ENCODE assay signal across 35 cellular contexts in genomic region chr22:29722587-29722986, GRCh38. TPM values are rescaled to one million over a fixed set of nuclear protein-coding genes. Genes with fewer than 3 reads are reported as not detected.
"Had no signal": no experiment of that assay in that cellular context is flagged by ENCODE, and none has a peak within 500 bp of the region (broad histone marks: within the 10 kb centered on the region; RNA-seq: fewer than 3 reads in every experiment).

No MANE protein-coding gene starts in this region.

- H3K4me3 ChIP-seq: adrenal gland, cardiac muscle cell, Peyer's patch had no signal

- H3K27ac ChIP-seq: brain microvascular endothelial cell, cardiac muscle cell, Peyer's patch, RWPE1 had no signal

- DNase-seq: activated CD4-positive, alpha-beta memory T cell treated with anti-CD3 and anti-CD28 coated beads for 36 hours; activated CD4-positive, alpha-beta T cell treated with anti-CD3 and anti-CD28 coated beads for 36 hours; activated CD4-positive, alpha-beta T cell treated with anti-CD3 and anti-CD28 coated beads, Interleukin-2, amount 50 U/mL, for 1 hour; activated CD8-positive, alpha-beta memory T cell treated with anti-CD3 and anti-CD28 coated beads, Interleukin-2, amount 50 U/mL, for 4 hours; activated gamma-delta T cell treated with Interleukin-2 at 50 U/mL for 16 hours; activated naive CD4-positive, alpha-beta T cell treated with anti-CD3 and anti-CD28 coated beads for 36 hours; activated T-cell treated with anti-CD3 and anti-CD28 coated beads for 4 hours; activated T-cell treated with anti-CD3 and anti-CD28 coated beads, Interleukin-2, amount 50 U/mL, for 4 hours; anterior cingulate cortex; brain microvascular endothelial cell; Kasumi-1; KG1; MM.1S; MV-4-11; NCI-H1092; NCI-H1436 treated with DMSO at 0.1 percent for 48 hours; NCI-H1694 treated with DMSO at 0.1 percent for 48 hours; NCI-H2029; NCI-H345; NCI-H524 treated with DMSO at 0.1 percent for 48 hours; Peyer's patch; SIG-M5; T1000 had no signal

- FAIRE-seq: TTC549 had no signal

- H3K9me3 ChIP-seq: adrenal gland, Peyer's patch had no signal

- H3K36me3 ChIP-seq: adrenal gland, brain microvascular endothelial cell, cardiac muscle cell, Peyer's patch had no signal

- ATAC-seq: activated CD4-positive, alpha-beta T cell treated with anti-CD3 and anti-CD28 coated beads for 36 hours; activated CD4-positive, CD25-positive, alpha-beta regulatory T cell treated with anti-CD3 and anti-CD28 coated beads, Interleukin-2, amount 50 U/mL, for 24 hours; activated naive CD4-positive, alpha-beta T cell treated with anti-CD3 and anti-CD28 coated beads, Interleukin-2, amount 50 U/mL, for 72 hours; activated T-cell treated with anti-CD3 and anti-CD28 coated beads, Interleukin-2, amount 50 U/mL, for 4 hours; Right ventricle myocardium inferior had no signal

RNA-seq across cellular contexts. Expression of gene CABP7, which starts 2.8 kb away (rescaled TPM):
- total RNA-seq: activated CD4-positive, alpha-beta T cell treated with anti-CD3 and anti-CD28 coated beads for 36 hours; activated T-helper 1 cell treated with anti-CD3 and anti-CD28 coated beads, Interleukin-12 subunit alpha, Interleukin-12 subunit beta, Interleukin-2, Interleukin-4 antibody, amounts not matched to agents 30 ng/mL and 10 ng/mL and 1 ng/mL, durations not matched to agents 14 hours and 24 hours and 36 hours; cardiac muscle cell; chondrocyte; NCI-H460; Right ventricle myocardium inferior; SK-MEL-5; T-helper 2 cell treated with Interferon-gamma antibody and Interleukin-4, amounts not matched to agents 100 ng/mL and 5 ng/mL, for 36 hours had no signal
